8 cellular contexts compared by ENCODE assay signal in genomic region chr16:29974291-29975133, GRCh38. TPM values are rescaled to one million over a fixed set of nuclear protein-coding genes. Genes with fewer than 3 reads are reported as not detected.
A peak's percentile ranks its signal among the peaks of the same experiment; 100 is the strongest.
DNase-seq lines count a peak whose midpoint lies in the region; ATAC-seq and TF ChIP-seq lines count a peak whose summit lies in the region.

No MANE protein-coding gene starts in this region.

- peaks cover 43 to 53% (median 47%) of the 10 kb centered on the region in 4 donors for H3K4me1 ChIP-seq in esophagus muscularis mucosa

- TF ChIP-seq POLR2A in esophagus muscularis mucosa (IDR thresholded peaks at IDR 0.05; ENCODE audit: low read depth): no peak

- TF ChIP-seq EP300 in esophagus muscularis mucosa (IDR thresholded peaks at IDR 0.05): no peak

- H3K4me3 Mint-ChIP-seq in T-helper 2 cell treated with Interferon-gamma antibody and Interleukin-4, amounts not matched to agents 5 μg/mL and 100 μg/mL, for 36 hours: peak overlapping the region; percentile 98
- H3K4me3 Mint-ChIP-seq in naive thymus-derived CD8-positive, alpha-beta T cell: peak overlapping the region; percentile 82 to 98 (median 95)

- DNase-seq in activated effector memory CD4-positive, alpha-beta T cell treated with anti-CD3 and anti-CD28 coated beads, Interleukin-2, amount 50 U/mL, for 16 hours: peak; percentile 65
- DNase-seq in activated effector memory CD4-positive, alpha-beta T cell treated with Interleukin-2 at 50 U/mL for 16 hours: no peak
- no peak for DNase-seq in T-helper 2 cell treated with Interferon-gamma antibody and Interleukin-4, amounts not matched to agents 5 μg/mL and 100 μg/mL, for 36 hours (ENCODE audit: low spot score)
- no peak for DNase-seq in esophagus muscularis mucosa (ENCODE audit: extremely low spot score)
- DNase-seq in naive thymus-derived CD8-positive, alpha-beta T cell: peak in 3 of 10 donors; percentile 9 to 23 (median 15)
- no peak for DNase-seq in NCI-H1694 treated with DMSO at 0.1 percent for 48 hours (lab: John Stamatoyannopoulos, UW)

- peaks cover 33% of the 10 kb centered on the region for H3K36me3 Mint-ChIP-seq in T-helper 2 cell treated with Interferon-gamma antibody and Interleukin-4, amounts not matched to agents 5 μg/mL and 100 μg/mL, for 36 hours (ENCODE audit: low read depth)
- H3K36me3 Mint-ChIP-seq in naive thymus-derived CD8-positive, alpha-beta T cell: peaks cover 0 to 26% (median 9%) of the 10 kb centered on the region in 3 donors

- H3K4me1 Mint-ChIP-seq in T-helper 2 cell treated with Interferon-gamma antibody and Interleukin-4, amounts not matched to agents 5 μg/mL and 100 μg/mL, for 36 hours (ENCODE audit: low read depth): peaks cover 28% of the 10 kb centered on the region
- H3K4me1 Mint-ChIP-seq in naive thymus-derived CD8-positive, alpha-beta T cell: peaks cover 19 to 43% (median 39%) of the 10 kb centered on the region in 4 donors

- H3K27me3 Mint-ChIP-seq in T-helper 2 cell treated with Interferon-gamma antibody and Interleukin-4, amounts not matched to agents 5 μg/mL and 100 μg/mL, for 36 hours (ENCODE audit: low read depth): no peaks in the 10 kb centered on the region
- no peaks in the 10 kb centered on the region for H3K27me3 Mint-ChIP-seq in naive thymus-derived CD8-positive, alpha-beta T cell

- intact Hi-C loops in esophagus muscularis mucosa (cut with DNase I): loop anchor here (1.0 kb wide), 1 partner anchor 22 kb away; the partner anchor contains the start of gene INO80E

- H3K27ac ChIP-seq in esophagus muscularis mucosa (replicated peaks in 1 of 4): peak overlapping the region; percentile 84 to 93 (median 90)

- no peak for TF ChIP-seq CTCF in esophagus muscularis mucosa (IDR thresholded peaks at IDR 0.05)

- H3K36me3 ChIP-seq in esophagus muscularis mucosa: peaks cover 22 to 45% (median 39%) of the 10 kb centered on the region in 4 donors

- H3K27me3 ChIP-seq in esophagus muscularis mucosa: no peaks in the 10 kb centered on the region

- H3K9me3 Mint-ChIP-seq in T-helper 2 cell treated with Interferon-gamma antibody and Interleukin-4, amounts not matched to agents 5 μg/mL and 100 μg/mL, for 36 hours: peaks cover 9% of the 10 kb centered on the region
- no peaks in the 10 kb centered on the region for H3K9me3 Mint-ChIP-seq in naive thymus-derived CD8-positive, alpha-beta T cell

- peak overlapping the region; percentile 84 for H3K27ac Mint-ChIP-seq in T-helper 2 cell treated with Interferon-gamma antibody and Interleukin-4, amounts not matched to agents 5 μg/mL and 100 μg/mL, for 36 hours
- peak overlapping the region; percentile 66 to 96 (median 90) for H3K27ac Mint-ChIP-seq in naive thymus-derived CD8-positive, alpha-beta T cell

- H3K4me3 ChIP-seq in esophagus muscularis mucosa: peak overlapping the region; percentile 64 to 98 (median 81)

- whole genome bisulfite sequencing in esophagus muscularis mucosa: 9% methylated on average over 9 of the region's 31 CpGs

- no peak for ATAC-seq in naive thymus-derived CD8-positive, alpha-beta T cell
- no peak for ATAC-seq in HG03439 (IDR thresholded peaks at IDR 0.05; ENCODE audit: unreplicated experiment)
- no peak for ATAC-seq in GM21526 (IDR thresholded peaks at IDR 0.05; ENCODE audit: low FRiP score, unreplicated experiment)

- POLR2A ChIA-PET in naive thymus-derived CD8-positive, alpha-beta T cell (lab: Charles Lee): interaction anchor here (0.8 to 2.8 kb wide), 7 partner anchors 13 to 168 kb away, joined by 3 to 29 read pairs (median 6); partner anchors contain the start of genes ALDOA, KCTD13, MAZ and TMEM219

- no peaks in the 10 kb centered on the region for H3K9me3 ChIP-seq in esophagus muscularis mucosa

RNA-seq across cellular contexts. Expression of gene TAOK2, which starts 0.8 kb away (rescaled TPM):
- 10 to 100 TPM; 40.9 to 63.6 (median 51.4) TPM for total RNA-seq in esophagus muscularis mucosa
- 10 to 100 TPM; 40.8 to 42.6 TPM for total RNA-seq in naive thymus-derived CD8-positive, alpha-beta T cell
- polyA plus RNA-seq in naive thymus-derived CD8-positive, alpha-beta T cell: 1 to 10 TPM; 2.6 to 6.6 (median 2.8) TPM

RNA-seq across cellular contexts. Expression of gene TMEM219, which starts 12.6 kb away (rescaled TPM):
- 100 to 1,000 TPM in 3 of 4 donors, 10 to 100 TPM in 1; 96.8 to 114 (median 105) TPM for total RNA-seq in esophagus muscularis mucosa
- 10 to 100 TPM; 63.1 to 74.0 TPM for total RNA-seq in naive thymus-derived CD8-positive, alpha-beta T cell
- 100 to 1,000 TPM; 157 to 179 (median 174) TPM for polyA plus RNA-seq in naive thymus-derived CD8-positive, alpha-beta T cell

RNA-seq across cellular contexts. Expression of gene HIRIP3, which starts 20.9 kb away (rescaled TPM):
- total RNA-seq in esophagus muscularis mucosa: 10 to 100 TPM; 20.8 to 39.4 (median 22.1) TPM
- 10 to 100 TPM; 15.3 to 16.6 TPM for total RNA-seq in naive thymus-derived CD8-positive, alpha-beta T cell
- 10 to 100 TPM; 10.6 to 30.1 (median 18.7) TPM for polyA plus RNA-seq in naive thymus-derived CD8-positive, alpha-beta T cell

RNA-seq across cellular contexts. Expression of gene INO80E, which starts 21.5 kb away (rescaled TPM):
- 10 to 100 TPM; 38.2 to 58.1 (median 43.5) TPM for total RNA-seq in esophagus muscularis mucosa
- total RNA-seq in naive thymus-derived CD8-positive, alpha-beta T cell: 100 to 1,000 TPM; 107 to 115 TPM
- polyA plus RNA-seq in naive thymus-derived CD8-positive, alpha-beta T cell: 1 to 10 TPM; 6.5 to 8.9 (median 7.6) TPM

RNA-seq across cellular contexts. Expression of gene DOC2A, which starts 36.3 kb away (rescaled TPM):
- under 1 TPM in 2 of 4 donors, not detected in 2; 0.50 to 0.83 TPM for total RNA-seq in esophagus muscularis mucosa
- not detected for total RNA-seq in naive thymus-derived CD8-positive, alpha-beta T cell
- not detected for polyA plus RNA-seq in naive thymus-derived CD8-positive, alpha-beta T cell
